Comparison of ENCODE assay signal across 9 cellular contexts in genomic region chr2:226649871-226650660, GRCh38.
DNase-seq lines count a peak whose midpoint lies in the region; ATAC-seq and TF ChIP-seq lines count a peak whose summit lies in the region.
"Had no signal": no experiment of that assay in that cellular context is flagged by ENCODE, and none has a peak within 500 bp of the region (broad histone marks: within the 10 kb centered on the region; RNA-seq: fewer than 3 reads in every experiment).

No MANE protein-coding gene starts in this region.

- no peaks in the 10 kb centered on the region for H3K27me3 ChIP-seq in thymus (ENCODE audit: control insufficient read depth, insufficient read depth)

- DNase-seq in DMS 273 (lab: John Stamatoyannopoulos, UW; ENCODE audit: unreplicated experiment) (peak; percentile 12), DMS 273 treated with DMSO at 0.1 percent for 48 hours (lab: John Stamatoyannopoulos, UW) (no peak), NCI-H510A (lab: John Stamatoyannopoulos, UW) (peak; percentile 24), fibroblast of mammary gland (ENCODE audit: low read depth) (peak; percentile 99), neural crest cell (ENCODE audit: low read depth, low spot score) (no peak)
- peak; percentile 27 for DNase-seq in activated T-cell treated with anti-CD3 and anti-CD28 coated beads, Interleukin-2, amount 50 U/mL, for 4 hours

- H3K9me3 ChIP-seq in thymus (ENCODE audit: control insufficient read depth), result no peaks in the 10 kb centered on the region

- 11% methylated on average over 13 of the region's 13 CpGs for WGBS in thymus

- TF ChIP-seq CTCF in fibroblast of mammary gland (conservative IDR thresholded peaks at IDR 0.05; ENCODE audit: control insufficient read depth, insufficient read depth, low read depth, low read length) (no peak), neural crest cell (conservative IDR thresholded peaks at IDR 0.05) (no peak)

- H3K9me3 Mint-ChIP-seq in activated T-cell treated with anti-CD3 and anti-CD28 coated beads, Interleukin-2, amount 50 U/mL, for 4 hours, result peaks cover 9% of the 10 kb centered on the region
- peaks cover 5% of the 10 kb centered on the region for H3K9me3 Mint-ChIP-seq in neural crest cell

- no peaks in the 10 kb centered on the region for H3K27me3 Mint-ChIP-seq in activated T-cell treated with anti-CD3 and anti-CD28 coated beads, Interleukin-2, amount 50 U/mL, for 4 hours (ENCODE audit: low read depth)
- no peaks in the 10 kb centered on the region for H3K27me3 Mint-ChIP-seq in neural crest cell (ENCODE audit: low read depth)

- no peaks in the 10 kb centered on the region for H3K4me1 ChIP-seq in thymus (ENCODE audit: control insufficient read depth, insufficient read depth, low read length)

- H3K36me3 ChIP-seq in thymus (ENCODE audit: control insufficient read depth, insufficient read depth), result no peaks in the 10 kb centered on the region

- H3K4me1 Mint-ChIP-seq in activated T-cell treated with anti-CD3 and anti-CD28 coated beads, Interleukin-2, amount 50 U/mL, for 4 hours (ENCODE audit: low read depth), result peaks cover 32% of the 10 kb centered on the region
- H3K4me1 Mint-ChIP-seq in neural crest cell, result peaks cover 23% of the 10 kb centered on the region

- ATAC-seq in HG02973 (IDR thresholded peaks at IDR 0.05; ENCODE audit: unreplicated experiment), result peak; percentile 71
- ATAC-seq in activated T-cell treated with anti-CD3 and anti-CD28 coated beads, Interleukin-2, amount 50 U/mL, for 4 hours, result peak; percentile 95 to 96

- H3K4me3 ChIP-seq in fibroblast of mammary gland (ENCODE audit: control insufficient read depth, low read depth, low read length) (no peak overlapping the region), thymus (ENCODE audit: low read length) (no peak overlapping the region)

- H3K36me3 Mint-ChIP-seq in activated T-cell treated with anti-CD3 and anti-CD28 coated beads, Interleukin-2, amount 50 U/mL, for 4 hours (ENCODE audit: insufficient read depth), result peaks cover 2% of the 10 kb centered on the region
- peaks cover 10% of the 10 kb centered on the region for H3K36me3 Mint-ChIP-seq in neural crest cell (ENCODE audit: low read depth)

- peak overlapping the region; percentile 45 for H3K27ac Mint-ChIP-seq in neural crest cell (ENCODE audit: unreplicated experiment)

- H3K4me3 Mint-ChIP-seq in activated T-cell treated with anti-CD3 and anti-CD28 coated beads, Interleukin-2, amount 50 U/mL, for 4 hours, result no peak overlapping the region
- H3K4me3 Mint-ChIP-seq in neural crest cell, result peak overlapping the region; percentile 3

- peak overlapping the region; percentile 61 for H3K27ac ChIP-seq in thymus (ENCODE audit: low read depth)
- H3K27ac ChIP-seq: 22Rv1 had no signal

Comparison
In these comparisons a context has a peak if more than half of its experiments do, and no peak if none do; other contexts are left out.
1. DNase-seq: peak in DMS 273 (single experiment), NCI-H510A (single experiment), activated T-cell treated with anti-CD3 and anti-CD28 coated beads, Interleukin-2, amount 50 U/mL, for 4 hours (single experiment) and fibroblast of mammary gland (single experiment); none in DMS 273 treated with DMSO at 0.1 percent for 48 hours (single experiment) and neural crest cell (single experiment).